Comparison of ENCODE assay signal across 10 cellular contexts in genomic region chr7:111855842-111856227, GRCh38.
DNase-seq lines count a peak whose midpoint lies in the region; ATAC-seq, FAIRE-seq and TF ChIP-seq lines count a peak whose summit lies in the region.
"Had no signal": no experiment of that assay in that cellular context is flagged by ENCODE, and none has a peak within 500 bp of the region (broad histone marks: within the 10 kb centered on the region; RNA-seq: fewer than 3 reads in every experiment).

No MANE protein-coding gene starts in this region.

- CTCF ChIA-PET in A673 (lab: Charles Lee) = interaction anchor here (0.6 to 4.4 kb wide), 10 partner anchors 12 to 115 kb away, joined by 3 to 62 read pairs (median 6); no protein-coding TSS in a partner anchor

- H3K27ac ChIP-seq in A673 (ENCODE audit: low read depth, low read length, poor library complexity, severe bottlenecking) = no peak overlapping the region
- H3K27ac ChIP-seq in VCaP = peak overlapping the region; percentile 68
- H3K27ac ChIP-seq in aorta (ENCODE audit: low read depth in 1 of 2, low read length in 2 of 2) = no peak overlapping the region

- peak; percentile 35 for DNase-seq in A673 (ENCODE audit: low spot score)
- peak; percentile 32 for DNase-seq in H7
- DNase-seq in hippocampal formation (lab: John Stamatoyannopoulos, UW) = peak; percentile 22 to 23
- no peak for DNase-seq in NCI-H446 treated with DMSO at 0.1 percent for 48 hours (lab: John Stamatoyannopoulos, UW)
- no peak for DNase-seq in H54 (ENCODE audit: insufficient read length, low spot score)
- no peak for DNase-seq in aorta

- no peak for ATAC-seq in HG03469 (IDR thresholded peaks at IDR 0.05; ENCODE audit: unreplicated experiment)
- ATAC-seq in aorta (ENCODE audit: low FRiP score) = no peak

- H3K4me1 ChIP-seq in A673 (ENCODE audit: insufficient read depth, low read length, poor library complexity, severe bottlenecking) = peaks cover 2% of the 10 kb centered on the region
- H3K4me1 ChIP-seq in aorta (ENCODE audit: control insufficient read depth in 1 of 2, insufficient read depth in 2 of 2, low read length in 2 of 2) = no peaks in the 10 kb centered on the region

- H3K9me3 ChIP-seq in A673 (ENCODE audit: low read depth, low read length, poor library complexity, severe bottlenecking) (no peaks in the 10 kb centered on the region), aorta (ENCODE audit: control insufficient read depth, low read length) (no peaks in the 10 kb centered on the region)

- TF ChIP-seq CTCF in A673 (conservative IDR thresholded peaks at IDR 0.05; ENCODE audit: low read depth, low read length) = 0 out of 2 replicates have a peak, but pooled peaks have one; percentile 11
- peak; percentile 65 for TF ChIP-seq CTCF in VCaP (conservative IDR thresholded peaks at IDR 0.05)

- intact Hi-C loops in A673 (cut with micrococcal nuclease; ENCODE audit: unreplicated experiment) = loop anchor here (5.0 to 10.0 kb wide), 2 partner anchors 556 to 639 kb away; no protein-coding TSS in a partner anchor
- intact Hi-C loops in aorta (cut with DNase I) = loop anchor here (5.0 to 10.0 kb wide), 2 partner anchors 89 to 639 kb away; no protein-coding TSS in a partner anchor

- H3K4me3 ChIP-seq in A673 (ENCODE audit: low read depth, low read length, poor library complexity, severe bottlenecking) = no peak overlapping the region
- no peak overlapping the region for H3K4me3 ChIP-seq in H7 (ENCODE audit: insufficient read depth, low read depth, low read length)
- no peak overlapping the region for H3K4me3 ChIP-seq in aorta (ENCODE audit: low read length in 2 of 2)

- POLR2A ChIA-PET in A673 (lab: Charles Lee; ENCODE audit: low non-redundant PET) = no interaction called here

- no peaks in the 10 kb centered on the region for H3K27me3 ChIP-seq in A673 (replicated peaks; ENCODE audit: insufficient read depth, low read depth, low read length, poor library complexity)
- H3K27me3 ChIP-seq in H7 (ENCODE audit: control insufficient read depth, insufficient read depth, low read length) = no peaks in the 10 kb centered on the region
- H3K27me3 ChIP-seq in aorta (ENCODE audit: control insufficient read depth in 1 of 2, insufficient read depth in 2 of 2, low read length in 1 of 2) = no peaks in the 10 kb centered on the region

- 41 to 45% methylated on average over 5 of the region's 5 CpGs for WGBS in aorta, 2 donors

- no peak for TF ChIP-seq POLR2A in H54 (IDR thresholded peaks at IDR 0.05; ENCODE audit: low read depth, low read length)

- H3K36me3 ChIP-seq in A673 (ENCODE audit: insufficient read depth, low read length, poor library complexity, severe bottlenecking) (no peaks in the 10 kb centered on the region), H7 (replicated peaks; ENCODE audit: control insufficient read depth, insufficient read depth, low read length) (no peaks in the 10 kb centered on the region), aorta (ENCODE audit: control insufficient read depth in 1 of 2, insufficient read depth in 2 of 2, low read length in 1 of 2) (no peaks in the 10 kb centered on the region)

- BruUV-seq in A673 (replicated peaks; lab: Mats Ljungman, UMichigan) = no TSS peak

- FAIRE-seq in H54 (lab: Jason Lieb, UNC) = no peak
- FAIRE-seq: endometrium, GM19239 had no signal

Comparison
In these comparisons a context has a peak if more than half of its experiments do, and no peak if none do; other contexts are left out.
1. DNase-seq: peak in A673 (single experiment), H7 (single experiment) and hippocampal formation (2 of 2); none in NCI-H446 treated with DMSO at 0.1 percent for 48 hours (single experiment), H54 (single experiment) and aorta (0 of 2).